8 cellular contexts compared by ENCODE assay signal in genomic region chr6:99484527-99485394, GRCh38. TPM values are rescaled to one million over a fixed set of nuclear protein-coding genes. Genes with fewer than 3 reads are reported as not detected.
DNase-seq lines count a peak whose midpoint lies in the region; ATAC-seq and TF ChIP-seq lines count a peak whose summit lies in the region.
"Not testable (repeated sequence)": the region's sequence is repeated elsewhere in the genome, so short reads cannot be mapped to it uniquely, and the experiment has no call there.

No MANE protein-coding gene starts in this region.

- not testable (repeated sequence) for H3K4me1 ChIP-seq in Peyer's patch

- not testable (repeated sequence) for H3K9me3 ChIP-seq in Peyer's patch

- peak; percentile 85 for ATAC-seq in GM18867 (IDR thresholded peaks at IDR 0.05; ENCODE audit: unreplicated experiment)
- peak; percentile 92 for ATAC-seq in GM19452 (IDR thresholded peaks at IDR 0.05; ENCODE audit: unreplicated experiment)
- ATAC-seq in GM21717 (IDR thresholded peaks at IDR 0.05; ENCODE audit: unreplicated experiment) = peak; percentile 89
- peak; percentile 85 for ATAC-seq in HG02885 (IDR thresholded peaks at IDR 0.05; ENCODE audit: poor library complexity, unreplicated experiment)
- ATAC-seq in HG03159 (IDR thresholded peaks at IDR 0.05; ENCODE audit: unreplicated experiment) = peak; percentile 78
- peak; percentile 71 for ATAC-seq in HG03575 (IDR thresholded peaks at IDR 0.05; ENCODE audit: extremely low read depth, insufficient number of reproducible peaks, low FRiP score, unreplicated experiment)

- not testable (repeated sequence) for TF ChIP-seq CTCF in GM12864 (IDR thresholded peaks at IDR 0.05; ENCODE audit: low read depth, low read length, missing control alignments); Peyer's patch (IDR thresholded peaks at IDR 0.05)

- peak overlapping the region in 2 of 4 donors; percentile 6 to 40 for H3K27ac ChIP-seq in Peyer's patch

- H3K36me3 ChIP-seq in Peyer's patch = peaks cover 0 to 20% (median 0%) of the 10 kb centered on the region in 3 donors

- not testable (repeated sequence) for H3K27me3 ChIP-seq in Peyer's patch

- DNase-seq in GM12864 (ENCODE audit: low read depth) (peak; percentile 61), Peyer's patch (peak in 2 of 3 donors; percentile 34 to 49)

- not testable (repeated sequence) for TF ChIP-seq POLR2A in Peyer's patch (IDR thresholded peaks at IDR 0.05)

- not testable (repeated sequence) for H3K4me3 ChIP-seq in GM12864 (ENCODE audit: low read depth, low read length); Peyer's patch

RNA-seq across cellular contexts. Expression of gene USP45, which starts 30.5 kb away (rescaled TPM):
- 100 to 1,000 TPM in 1 of 4 donors, 10 to 100 TPM in 3; 21.7 to 104 (median 28.7) TPM for total RNA-seq in Peyer's patch

RNA-seq across cellular contexts. Expression of gene PNISR, which starts 59.7 kb away (rescaled TPM):
- 100 to 1,000 TPM; 141 to 486 (median 204) TPM for total RNA-seq in Peyer's patch
